In the genomic region with DNA sequence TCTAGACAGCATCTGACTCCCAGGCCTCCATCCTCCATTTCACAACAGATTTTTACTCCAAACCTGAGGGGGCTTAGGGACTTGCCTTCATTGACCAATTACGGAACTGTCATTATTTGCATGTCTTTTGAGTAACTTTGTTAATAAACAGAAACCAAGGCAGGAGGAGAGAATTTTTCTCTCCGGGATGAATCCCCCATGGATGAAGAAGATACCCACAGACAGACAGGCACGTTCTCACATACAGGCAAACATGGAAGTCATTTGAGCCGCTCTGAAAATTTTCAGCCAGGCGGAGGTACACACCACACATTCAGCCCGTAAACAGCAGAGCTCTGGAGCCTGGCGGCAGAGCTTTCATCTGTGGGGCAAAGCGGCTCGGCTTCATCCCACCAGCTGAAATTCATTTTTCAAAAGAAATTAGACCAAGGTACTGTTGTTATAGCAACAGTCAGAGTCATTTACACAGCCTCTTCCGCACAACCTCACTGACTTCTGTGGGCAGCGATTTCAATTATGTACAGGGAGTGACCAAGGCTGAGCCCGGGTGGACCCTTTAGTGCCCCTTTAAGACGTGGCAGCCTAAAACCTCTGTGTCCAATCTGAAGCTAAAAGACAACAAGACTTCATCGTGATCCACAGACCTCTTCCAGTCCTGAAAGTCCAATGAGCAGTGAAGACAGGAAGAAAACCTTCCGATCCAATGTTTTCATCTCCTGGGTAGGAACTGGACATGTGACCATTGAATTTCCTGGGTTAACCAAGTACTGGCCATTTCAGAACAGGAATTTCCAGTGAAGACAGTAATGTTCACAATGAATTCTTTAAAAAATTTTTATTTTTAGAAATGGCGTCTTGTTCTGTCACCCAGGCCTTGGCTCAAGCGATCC, we compare ENCODE assay signal across 11 cellular contexts.
DNase-seq lines count a peak whose midpoint lies in the region; ATAC-seq, FAIRE-seq and TF ChIP-seq lines count a peak whose summit lies in the region.
"Had no signal": no experiment of that assay in that cellular context is flagged by ENCODE, and none has a peak within 500 bp of the region (broad histone marks: within the 10 kb centered on the region; RNA-seq: fewer than 3 reads in every experiment).

No MANE protein-coding gene starts in this region.

- no peaks in the 10 kb centered on the region for H3K27me3 ChIP-seq in foreskin keratinocyte

- H3K4me1 ChIP-seq in foreskin keratinocyte = peaks cover 4% of the 10 kb centered on the region

- TF ChIP-seq POLR2A in GM12892 (IDR thresholded peaks at IDR 0.05; ENCODE audit: low read depth, low read length) = no peak

- peak overlapping the region; percentile 56 for H3K27ac ChIP-seq in C4-2B
- H3K27ac ChIP-seq in foreskin keratinocyte = peak overlapping the region; percentile 49

- no peak for FAIRE-seq in GM12892 (lab: Jason Lieb, UNC)

- DNase-seq in foreskin keratinocyte = no peak
- DNase-seq in retina = peak; percentile 73
- no peak for DNase-seq in GM12892 (ENCODE audit: insufficient read length)
- DNase-seq in GM10266 (ENCODE audit: extremely low spot score) = no peak
- DNase-seq in RPMI8226 = no peak
- DNase-seq: activated T-cell treated with anti-CD3 and anti-CD28 coated beads for 4 hours; naive thymus-derived CD4-positive, alpha-beta T cell; SW 1271 had no signal

- ATAC-seq in foreskin keratinocyte (no peak), GM21390 (IDR thresholded peaks at IDR 0.05; ENCODE audit: unreplicated experiment) (no peak)
- ATAC-seq: naive thymus-derived CD4-positive, alpha-beta T cell had no signal

- no peak for TF ChIP-seq CTCF in C4-2B (conservative IDR thresholded peaks at IDR 0.05)
- no peak for TF ChIP-seq CTCF in foreskin keratinocyte (conservative IDR thresholded peaks at IDR 0.05)
- TF ChIP-seq CTCF in GM10266 (IDR thresholded peaks at IDR 0.05; ENCODE audit: control insufficient read depth, insufficient read depth, low read depth, missing control alignments) = no peak

TF ChIP-seq in PFSK-1, 5 proteins besides CTCF, POLR2A, EP300 and RAD21:
- no peak for TF ChIP-seq POLR2AphosphoS5 (IDR thresholded peaks at IDR 0.05; ENCODE audit: low read depth, low read length)
- 0 out of 2 replicates have a peak, but pooled peaks have one; percentile 37 for TF ChIP-seq SIN3A (IDR thresholded peaks at IDR 0.05; ENCODE audit: borderline replicate concordance, insufficient read depth, low read length)
